In the genomic region with DNA sequence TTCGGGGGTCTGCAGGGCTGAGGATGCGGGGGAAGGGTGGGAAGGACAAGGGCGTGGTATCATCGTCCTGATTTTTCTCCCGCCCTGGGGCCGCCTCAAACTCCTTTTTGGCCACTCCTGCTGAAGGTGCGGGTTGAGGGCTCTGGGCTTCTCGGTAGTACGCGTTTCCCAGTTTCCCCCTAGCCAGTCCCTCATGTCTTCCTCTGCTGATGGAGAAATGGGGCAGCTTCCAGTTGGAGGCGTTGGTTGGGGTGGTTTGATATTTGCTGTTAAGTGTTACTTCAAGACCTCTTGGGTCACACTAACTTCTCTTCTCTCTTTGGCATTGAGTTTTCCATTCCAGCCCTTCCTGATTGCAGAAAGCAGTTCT, we compare ENCODE assay signal across 8 cellular contexts. TPM values are rescaled to one million over a fixed set of nuclear protein-coding genes. Genes with fewer than 3 reads are reported as not detected.
DNase-seq lines count a peak whose midpoint lies in the region; ATAC-seq and TF ChIP-seq lines count a peak whose summit lies in the region.

No MANE protein-coding gene starts in this region.

- DNase-seq in NCI-H2107 treated with DMSO at 0.1 percent for 48 hours (lab: John Stamatoyannopoulos, UW; ENCODE audit: unreplicated experiment) (peak; percentile 4), NCI-H2107 (lab: John Stamatoyannopoulos, UW) (no peak), GM20000 (ENCODE audit: low spot score) (peak; percentile 36), fibroblast of villous mesenchyme (ENCODE audit: low read depth) (peak; percentile 33), omental fat pad (ENCODE audit: low spot score) (no peak), ecto neural progenitor cell (ENCODE audit: low spot score) (no peak)

- ATAC-seq in HG03520 (IDR thresholded peaks at IDR 0.05; ENCODE audit: unreplicated experiment) (peak; percentile 31), omental fat pad (ENCODE audit: low FRiP score) (peak; percentile 61)

- peak overlapping the region; percentile 87 for H3K27ac ChIP-seq in VCaP

- H3K4me3 ChIP-seq in fibroblast of villous mesenchyme (ENCODE audit: low read depth, low read length): peak overlapping the region; percentile 95

- no peak for TF ChIP-seq CTCF in GM20000 (IDR thresholded peaks at IDR 0.05; ENCODE audit: extremely low read depth, missing control alignments)
- TF ChIP-seq CTCF in VCaP (conservative IDR thresholded peaks at IDR 0.05): no peak
- no peak for TF ChIP-seq CTCF in fibroblast of villous mesenchyme (IDR thresholded peaks at IDR 0.05; ENCODE audit: insufficient read depth, low read depth, low read length)
- no peak for TF ChIP-seq CTCF in omental fat pad (IDR thresholded peaks at IDR 0.05)

RNA-seq across cellular contexts. Expression of a gene that starts 0.5 kb away (rescaled TPM):
- total RNA-seq in fibroblast of villous mesenchyme (11.0 and 22.5 TPM in 2 replicates), omental fat pad (10 to 100 TPM in 1 of 4 donors, 1 to 10 TPM in 3; 6.0 to 13.2 (median 7.5) TPM)

RNA-seq across cellular contexts. Expression of a gene that starts 0.6 kb away (rescaled TPM):
- total RNA-seq in fibroblast of villous mesenchyme (13.9 and 18.6 TPM in 2 replicates), omental fat pad (10 to 100 TPM; 14.9 to 34.7 (median 18.0) TPM)

Comparison
In these comparisons a context has a peak if more than half of its experiments do, and no peak if none do; other contexts are left out.
1. DNase-seq: peak in NCI-H2107 treated with DMSO at 0.1 percent for 48 hours (single experiment), GM20000 (single experiment) and fibroblast of villous mesenchyme (single experiment); none in NCI-H2107 (single experiment), omental fat pad (single experiment) and ecto neural progenitor cell (single experiment).